Comparison of ENCODE assay signal across 16 cellular contexts in the genomic region with DNA sequence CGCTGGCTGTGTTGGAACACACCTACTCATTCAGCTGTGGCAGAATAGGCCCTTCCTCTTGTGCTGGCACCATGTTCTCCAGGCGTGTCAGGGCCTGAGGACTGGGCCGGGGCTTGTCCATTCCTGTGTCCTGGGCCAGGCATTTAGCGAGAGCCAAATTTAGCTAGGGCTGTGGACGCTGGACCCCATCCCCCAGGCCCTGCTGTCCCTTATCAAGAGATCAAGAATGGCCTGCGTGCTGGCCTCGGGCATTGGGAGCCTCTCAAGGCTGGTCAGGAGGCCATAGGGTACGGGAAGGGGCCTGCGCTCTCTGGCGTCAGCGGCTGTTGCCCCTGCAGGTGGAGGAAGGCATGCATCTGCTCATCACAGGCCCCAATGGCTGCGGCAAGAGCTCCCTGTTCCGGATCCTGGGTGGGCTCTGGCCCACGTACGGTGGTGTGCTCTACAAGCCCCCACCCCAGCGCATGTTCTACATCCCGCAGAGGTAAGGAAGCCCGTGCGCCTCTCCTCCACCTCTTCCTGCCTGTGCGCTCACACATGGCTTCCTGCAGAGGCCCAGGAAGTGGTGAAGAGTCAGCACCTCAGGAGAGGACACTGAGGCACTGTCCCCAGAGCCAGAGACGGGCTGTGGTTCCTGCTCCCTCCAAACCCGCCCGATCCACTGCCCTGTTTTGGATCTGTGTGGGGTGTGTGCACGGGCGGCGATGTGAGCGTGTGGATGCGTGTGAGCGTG. TPM values are rescaled to one million over a fixed set of nuclear protein-coding genes. Genes with fewer than 3 reads are reported as not detected.
DNase-seq lines count a peak whose midpoint lies in the region; ATAC-seq and TF ChIP-seq lines count a peak whose summit lies in the region.
"Had no signal": no experiment of that assay in that cellular context is flagged by ENCODE, and none has a peak within 500 bp of the region (broad histone marks: within the 10 kb centered on the region; RNA-seq: fewer than 3 reads in every experiment).

No MANE protein-coding gene starts in this region.

- peaks cover 0 to 8% (median 0%) of the 10 kb centered on the region in 3 experiments for H3K36me3 ChIP-seq in naive thymus-derived CD4-positive, alpha-beta T cell (ENCODE audit: control insufficient read depth in 2 of 3, insufficient read depth in 3 of 3, low read length in 3 of 3)
- no peaks in the 10 kb centered on the region for H3K36me3 ChIP-seq in uterus
- peaks cover 7% of the 10 kb centered on the region for H3K36me3 ChIP-seq in lower lobe of right lung

- H3K4me3 Mint-ChIP-seq in activated CD4-positive, alpha-beta T cell treated with anti-CD3 and anti-CD28 coated beads, Interleukin-2, amount 10 ng/mL, durations not matched to agents 7 days and 5 days = peak overlapping the region; percentile 48
- H3K4me3 Mint-ChIP-seq in activated T-helper 2 cell treated with anti-CD3 and anti-CD28 coated beads, Interferon-gamma antibody, Interleukin-2, Interleukin-4, amounts not matched to agents 10 μg/mL and 5 μg/mL and 100 μg/mL, durations not matched to agents 14 hours and 24 hours and 36 hours (ENCODE audit: low read depth) = peak overlapping the region; percentile 67
- peak overlapping the region; percentile 45 to 86 (median 76) for H3K4me3 Mint-ChIP-seq in naive thymus-derived CD4-positive, alpha-beta T cell

- H3K4me1 Mint-ChIP-seq in activated CD4-positive, alpha-beta T cell treated with anti-CD3 and anti-CD28 coated beads, Interleukin-2, amount 10 ng/mL, durations not matched to agents 7 days and 5 days = peaks cover 38% of the 10 kb centered on the region
- H3K4me1 Mint-ChIP-seq in activated T-helper 2 cell treated with anti-CD3 and anti-CD28 coated beads, Interferon-gamma antibody, Interleukin-2, Interleukin-4, amounts not matched to agents 10 μg/mL and 5 μg/mL and 100 μg/mL, durations not matched to agents 14 hours and 24 hours and 36 hours (ENCODE audit: low read depth) = peaks cover 19% of the 10 kb centered on the region
- peaks cover 0 to 34% (median 25%) of the 10 kb centered on the region in 7 donors for H3K4me1 Mint-ChIP-seq in naive thymus-derived CD4-positive, alpha-beta T cell

- peaks cover 5 to 17% of the 10 kb centered on the region in 2 donors for H3K4me1 ChIP-seq in naive thymus-derived CD4-positive, alpha-beta T cell (ENCODE audit: control insufficient read depth in 2 of 2, insufficient read depth in 2 of 2, low read length in 2 of 2)
- H3K4me1 ChIP-seq in uterus (no peaks in the 10 kb centered on the region), lower lobe of right lung (peaks cover 4% of the 10 kb centered on the region)
- H3K4me1 ChIP-seq: A549, Caco-2 had no signal

- H3K9me3 ChIP-seq in naive thymus-derived CD4-positive, alpha-beta T cell (ENCODE audit: control insufficient read depth in 2 of 3, low read length in 3 of 3) = no peaks in the 10 kb centered on the region
- H3K9me3 ChIP-seq in uterus = no peaks in the 10 kb centered on the region
- H3K9me3 ChIP-seq in lower lobe of right lung = no peaks in the 10 kb centered on the region
- H3K9me3 ChIP-seq: A549, Caco-2 had no signal

- no peaks in the 10 kb centered on the region for H3K9me3 Mint-ChIP-seq in activated CD4-positive, alpha-beta T cell treated with anti-CD3 and anti-CD28 coated beads, Interleukin-2, amount 10 ng/mL, durations not matched to agents 7 days and 5 days
- H3K9me3 Mint-ChIP-seq in activated T-helper 2 cell treated with anti-CD3 and anti-CD28 coated beads, Interferon-gamma antibody, Interleukin-2, Interleukin-4, amounts not matched to agents 10 μg/mL and 5 μg/mL and 100 μg/mL, durations not matched to agents 14 hours and 24 hours and 36 hours = peaks cover 2% of the 10 kb centered on the region
- H3K9me3 Mint-ChIP-seq in naive thymus-derived CD4-positive, alpha-beta T cell = no peaks in the 10 kb centered on the region

- peak; percentile 64 for ATAC-seq in naive thymus-derived CD4-positive, alpha-beta T cell
- ATAC-seq in lower lobe of right lung = no peak
- ATAC-seq: A549 had no signal

- H3K27ac ChIP-seq in naive thymus-derived CD4-positive, alpha-beta T cell (ENCODE audit: low read depth, low read length) = peak overlapping the region; percentile 40
- H3K27ac ChIP-seq in uterus (no peak overlapping the region), lower lobe of right lung (no peak overlapping the region)
- H3K27ac ChIP-seq: A549 had no signal

- TF ChIP-seq CTCF in GM13977 (IDR thresholded peaks at IDR 0.05; ENCODE audit: extremely low read depth, insufficient read depth, missing control alignments) = no peak
- no peak for TF ChIP-seq CTCF in uterus (IDR thresholded peaks at IDR 0.05)
- TF ChIP-seq CTCF in lower lobe of right lung (IDR thresholded peaks at IDR 0.05) = no peak

- intact Hi-C loops in activated T-helper 2 cell treated with anti-CD3 and anti-CD28 coated beads, Interferon-gamma antibody, Interleukin-2, Interleukin-4, amounts not matched to agents 10 μg/mL and 5 μg/mL and 100 μg/mL, durations not matched to agents 14 hours and 24 hours and 36 hours (cut with micrococcal nuclease) = no loop called here
- intact Hi-C loops in naive thymus-derived CD4-positive, alpha-beta T cell (cut with micrococcal nuclease) = loop anchor here in 1 of 2 donors (1.0 kb wide), 1 partner anchor 16 kb away; a partner anchor contains a TSS
- intact Hi-C loops in uterus (cut with DNase I; ENCODE audit: low total_unique reads) = no loop called here
- intact Hi-C loops in lower lobe of right lung (cut with DNase I) = no loop called here

- H3K27me3 Mint-ChIP-seq in activated CD4-positive, alpha-beta T cell treated with anti-CD3 and anti-CD28 coated beads, Interleukin-2, amount 10 ng/mL, durations not matched to agents 7 days and 5 days = peaks cover 2% of the 10 kb centered on the region
- no peaks in the 10 kb centered on the region for H3K27me3 Mint-ChIP-seq in activated T-helper 2 cell treated with anti-CD3 and anti-CD28 coated beads, Interferon-gamma antibody, Interleukin-2, Interleukin-4, amounts not matched to agents 10 μg/mL and 5 μg/mL and 100 μg/mL, durations not matched to agents 14 hours and 24 hours and 36 hours (ENCODE audit: low read depth)
- no peaks in the 10 kb centered on the region for H3K27me3 Mint-ChIP-seq in naive thymus-derived CD4-positive, alpha-beta T cell

- CTCF ChIA-PET in activated CD4-positive, alpha-beta T cell treated with anti-CD3 and anti-CD28 coated beads, Interleukin-2, amount 10 ng/mL, durations not matched to agents 7 days and 5 days (lab: Charles Lee) = no interaction called here
- CTCF ChIA-PET in naive thymus-derived CD4-positive, alpha-beta T cell (lab: Charles Lee) = interaction anchor here (0.6 kb wide), 1 partner anchor 267 kb away, joined by 3 read pairs; no protein-coding TSS in a partner anchor

- peak overlapping the region; percentile 91 for H3K27ac Mint-ChIP-seq in activated CD4-positive, alpha-beta T cell treated with anti-CD3 and anti-CD28 coated beads, Interleukin-2, amount 10 ng/mL, durations not matched to agents 7 days and 5 days
- H3K27ac Mint-ChIP-seq in activated T-helper 2 cell treated with anti-CD3 and anti-CD28 coated beads, Interferon-gamma antibody, Interleukin-2, Interleukin-4, amounts not matched to agents 10 μg/mL and 5 μg/mL and 100 μg/mL, durations not matched to agents 14 hours and 24 hours and 36 hours = peak overlapping the region; percentile 81
- peak overlapping the region; percentile 56 to 91 (median 78) for H3K27ac Mint-ChIP-seq in naive thymus-derived CD4-positive, alpha-beta T cell

- peak; percentile 40 for DNase-seq in activated CD4-positive, alpha-beta T cell treated with anti-CD3 and anti-CD28 coated beads, Interleukin-2, amount 10 ng/mL, durations not matched to agents 7 days and 5 days
- DNase-seq in activated CD4-positive, alpha-beta T cell treated with anti-CD3 and anti-CD28 coated beads for 48 hours = no peak
- peak; percentile 7 for DNase-seq in GM13977 (ENCODE audit: low spot score)
- no peak for DNase-seq in activated T-helper 2 cell treated with anti-CD3 and anti-CD28 coated beads, Interferon-gamma antibody, Interleukin-2, Interleukin-4, amounts not matched to agents 10 μg/mL and 5 μg/mL and 100 μg/mL, durations not matched to agents 14 hours and 24 hours and 36 hours (ENCODE audit: low spot score)
- peak in 5 of 9 donors; percentile 32 to 45 (median 35) for DNase-seq in naive thymus-derived CD4-positive, alpha-beta T cell
- no peak for DNase-seq in uterus
- DNase-seq in Ammon's horn (ENCODE audit: low spot score) = no peak
- no peak for DNase-seq in lower lobe of right lung
- DNase-seq: Caco-2; GF-D8; hippocampal formation; NCI-H1417; NCI-H446 treated with DMSO at 0.1 percent for 48 hours; SIG-M5; stimulated activated CD4-positive, alpha-beta T cell treated with anti-CD3 and anti-CD28 coated beads, Interleukin-12 subunit alpha, Interleukin-12 subunit beta, amount 100 ng/mL, for 4 hours had no signal

- POLR2A ChIA-PET in activated CD4-positive, alpha-beta T cell treated with anti-CD3 and anti-CD28 coated beads, Interleukin-2, amount 10 ng/mL, durations not matched to agents 7 days and 5 days (lab: Charles Lee) = no interaction called here
- POLR2A ChIA-PET in naive thymus-derived CD4-positive, alpha-beta T cell (lab: Charles Lee) = interaction anchor here (2.0 kb wide), 1 partner anchor 12 kb away, joined by 5 read pairs; no protein-coding TSS in a partner anchor

- in situ Hi-C loops in GM13977 (cut with MboI; ENCODE audit: low pct_unique_long_range_greater_than_20kb, low sequenced_read_pairs, unreplicated experiment) = no loop called here

- H3K4me3 ChIP-seq in naive thymus-derived CD4-positive, alpha-beta T cell (ENCODE audit: low read length) = no peak overlapping the region
- H3K4me3 ChIP-seq in uterus (no peak overlapping the region), lower lobe of right lung (no peak overlapping the region)
- H3K4me3 ChIP-seq: A549 had no signal

- peaks cover 13% of the 10 kb centered on the region for H3K36me3 Mint-ChIP-seq in activated CD4-positive, alpha-beta T cell treated with anti-CD3 and anti-CD28 coated beads, Interleukin-2, amount 10 ng/mL, durations not matched to agents 7 days and 5 days (ENCODE audit: low read depth)
- H3K36me3 Mint-ChIP-seq in activated T-helper 2 cell treated with anti-CD3 and anti-CD28 coated beads, Interferon-gamma antibody, Interleukin-2, Interleukin-4, amounts not matched to agents 10 μg/mL and 5 μg/mL and 100 μg/mL, durations not matched to agents 14 hours and 24 hours and 36 hours (ENCODE audit: low read depth) = peaks cover 8% of the 10 kb centered on the region
- peaks cover 0 to 13% (median 1%) of the 10 kb centered on the region in 5 donors for H3K36me3 Mint-ChIP-seq in naive thymus-derived CD4-positive, alpha-beta T cell

- no peak for TF ChIP-seq POLR2A in uterus (IDR thresholded peaks at IDR 0.05)

- H3K27me3 ChIP-seq in naive thymus-derived CD4-positive, alpha-beta T cell (ENCODE audit: control insufficient read depth in 2 of 2, insufficient read depth in 2 of 2, low read length in 2 of 2) = no peaks in the 10 kb centered on the region
- no peaks in the 10 kb centered on the region for H3K27me3 ChIP-seq in uterus
- no peaks in the 10 kb centered on the region for H3K27me3 ChIP-seq in lower lobe of right lung (ENCODE audit: low read depth)

RNA-seq across cellular contexts. Expression of a gene that starts 15.3 kb away (rescaled TPM):
- total RNA-seq in activated CD4-positive, alpha-beta T cell treated with anti-CD3 and anti-CD28 coated beads, Interleukin-2, amount 10 ng/mL, durations not matched to agents 7 days and 5 days = 10 to 100 TPM; 15.4 to 16.0 TPM
- total RNA-seq in activated T-helper 2 cell treated with anti-CD3 and anti-CD28 coated beads, Interferon-gamma antibody, Interleukin-2, Interleukin-4, amounts not matched to agents 10 μg/mL and 5 μg/mL and 100 μg/mL, durations not matched to agents 14 hours and 24 hours and 36 hours = 8.8 and 10.1 TPM in 2 replicates
- 10 to 100 TPM in 3 of 5 experiments, 1 to 10 TPM in 2; 6.6 to 17.6 (median 10.2) TPM for total RNA-seq in naive thymus-derived CD4-positive, alpha-beta T cell
- 1 to 10 TPM; 2.1 to 3.7 TPM for polyA plus RNA-seq in naive thymus-derived CD4-positive, alpha-beta T cell
- 10 to 100 TPM in 3 of 4 donors, 1 to 10 TPM in 1; 2.9 to 24.9 (median 13.1) TPM for total RNA-seq in uterus
- total RNA-seq in lower lobe of right lung = 14.5 TPM

RNA-seq across cellular contexts. Expression of a gene that starts 15.7 kb away (rescaled TPM):
- 100 to 1,000 TPM; 142 to 148 TPM for total RNA-seq in activated CD4-positive, alpha-beta T cell treated with anti-CD3 and anti-CD28 coated beads, Interleukin-2, amount 10 ng/mL, durations not matched to agents 7 days and 5 days
- 154 TPM in 2 replicates for total RNA-seq in activated T-helper 2 cell treated with anti-CD3 and anti-CD28 coated beads, Interferon-gamma antibody, Interleukin-2, Interleukin-4, amounts not matched to agents 10 μg/mL and 5 μg/mL and 100 μg/mL, durations not matched to agents 14 hours and 24 hours and 36 hours
- total RNA-seq in naive thymus-derived CD4-positive, alpha-beta T cell = 100 to 1,000 TPM in 4 of 5 experiments, 10 to 100 TPM in 1; 80.2 to 153 (median 117) TPM
- 100 to 1,000 TPM; 297 to 329 TPM for polyA plus RNA-seq in naive thymus-derived CD4-positive, alpha-beta T cell
- total RNA-seq in uterus = 100 to 1,000 TPM in 2 of 4 donors, 10 to 100 TPM in 2; 86.6 to 177 (median 102) TPM
- total RNA-seq in lower lobe of right lung = 219 TPM

RNA-seq across cellular contexts. Expression of a gene that starts 24.1 kb away (rescaled TPM):
- total RNA-seq in activated CD4-positive, alpha-beta T cell treated with anti-CD3 and anti-CD28 coated beads, Interleukin-2, amount 10 ng/mL, durations not matched to agents 7 days and 5 days = under 1 TPM; 0.23 to 0.35 TPM
- 0.62 and 0.91 TPM in 2 replicates for total RNA-seq in activated T-helper 2 cell treated with anti-CD3 and anti-CD28 coated beads, Interferon-gamma antibody, Interleukin-2, Interleukin-4, amounts not matched to agents 10 μg/mL and 5 μg/mL and 100 μg/mL, durations not matched to agents 14 hours and 24 hours and 36 hours
- 1 to 10 TPM in 1 of 5 experiments, under 1 TPM in 2, not detected in 2; 0.45 to 1.6 (median 0.68) TPM for total RNA-seq in naive thymus-derived CD4-positive, alpha-beta T cell
- not detected for polyA plus RNA-seq in naive thymus-derived CD4-positive, alpha-beta T cell
- total RNA-seq in uterus (10 to 100 TPM in 1 of 4 donors, 1 to 10 TPM in 3; 1.5 to 50.7 (median 5.1) TPM), lower lobe of right lung (4.6 TPM)

RNA-seq across cellular contexts. Expression of a gene that starts 40.9 kb away (rescaled TPM):
- not detected for total RNA-seq in activated CD4-positive, alpha-beta T cell treated with anti-CD3 and anti-CD28 coated beads, Interleukin-2, amount 10 ng/mL, durations not matched to agents 7 days and 5 days
- total RNA-seq in activated T-helper 2 cell treated with anti-CD3 and anti-CD28 coated beads, Interferon-gamma antibody, Interleukin-2, Interleukin-4, amounts not matched to agents 10 μg/mL and 5 μg/mL and 100 μg/mL, durations not matched to agents 14 hours and 24 hours and 36 hours = not detected in 2 replicates
- not detected for total RNA-seq in naive thymus-derived CD4-positive, alpha-beta T cell
- not detected for polyA plus RNA-seq in naive thymus-derived CD4-positive, alpha-beta T cell
- 10 to 100 TPM in 1 of 4 donors, 1 to 10 TPM in 2, under 1 TPM in 1; 0.76 to 13.8 (median 5.5) TPM for total RNA-seq in uterus
- not detected for total RNA-seq in lower lobe of right lung
- total RNA-seq: Caco-2 had no signal

RNA-seq across cellular contexts. Expression of a gene that starts 52.2 kb away (rescaled TPM):
- total RNA-seq in activated CD4-positive, alpha-beta T cell treated with anti-CD3 and anti-CD28 coated beads, Interleukin-2, amount 10 ng/mL, durations not matched to agents 7 days and 5 days = under 1 TPM; 0.65 to 0.69 TPM
- 2.2 and 2.5 TPM in 2 replicates for total RNA-seq in activated T-helper 2 cell treated with anti-CD3 and anti-CD28 coated beads, Interferon-gamma antibody, Interleukin-2, Interleukin-4, amounts not matched to agents 10 μg/mL and 5 μg/mL and 100 μg/mL, durations not matched to agents 14 hours and 24 hours and 36 hours
- total RNA-seq in naive thymus-derived CD4-positive, alpha-beta T cell = 1 to 10 TPM in 2 of 5 experiments, under 1 TPM in 3; 0.14 to 2.6 (median 0.84) TPM
- polyA plus RNA-seq in naive thymus-derived CD4-positive, alpha-beta T cell = under 1 TPM in 1 of 2 donors, not detected in 1; 0.10 TPM
- total RNA-seq in uterus (10 to 100 TPM in 2 of 4 donors, 1 to 10 TPM in 2; 4.7 to 40.3 (median 11.2) TPM), lower lobe of right lung (7.1 TPM)

Comparison
In these comparisons a context has a peak if more than half of its experiments do, and no peak if none do; other contexts are left out.
1. DNase-seq: peak in activated CD4-positive, alpha-beta T cell treated with anti-CD3 and anti-CD28 coated beads, Interleukin-2, amount 10 ng/mL, durations not matched to agents 7 days and 5 days (single experiment), GM13977 (single experiment) and naive thymus-derived CD4-positive, alpha-beta T cell (5 of 9); none in activated CD4-positive, alpha-beta T cell treated with anti-CD3 and anti-CD28 coated beads for 48 hours (single experiment), activated T-helper 2 cell treated with anti-CD3 and anti-CD28 coated beads, Interferon-gamma antibody, Interleukin-2, Interleukin-4, amounts not matched to agents 10 μg/mL and 5 μg/mL and 100 μg/mL, durations not matched to agents 14 hours and 24 hours and 36 hours (single experiment), uterus (0 of 2), Ammon's horn (single experiment) and lower lobe of right lung (single experiment).
2. Peak in every context shown above with its lines, with median percentiles within 50 percentile points of each other: H3K27ac Mint-ChIP-seq and H3K4me3 Mint-ChIP-seq.